Comparison of ENCODE assay signal across 26 cellular contexts in genomic region chr9:126809068-126809467, GRCh38. TPM values are rescaled to one million over a fixed set of nuclear protein-coding genes. Genes with fewer than 3 reads are reported as not detected.
A peak's percentile ranks its signal among the peaks of the same experiment; 100 is the strongest.
DNase-seq lines count a peak whose midpoint lies in the region; ATAC-seq, FAIRE-seq and TF ChIP-seq lines count a peak whose summit lies in the region.
"Had no signal": no experiment of that assay in that cellular context is flagged by ENCODE, and none has a peak within 500 bp of the region (broad histone marks: within the 10 kb centered on the region; RNA-seq: fewer than 3 reads in every experiment).

No MANE protein-coding gene starts in this region.

- H3K4me1 ChIP-seq in left ventricle myocardium inferior = peaks cover 93% of the 10 kb centered on the region

- peak overlapping the region; percentile 21 for H3K27ac Mint-ChIP-seq in T-helper 17 cell
- H3K27ac Mint-ChIP-seq: activated naive CD4-positive, alpha-beta T cell treated with anti-CD3 and anti-CD28 coated beads, Interleukin-2, amount 10 ng/mL, durations not matched to agents 7 days and 5 days; activated T-cell treated with anti-CD3 and anti-CD28 coated beads, Interleukin-2, amount 50 U/mL, for 72 hours; neural progenitor cell had no signal

- no peak for FAIRE-seq in D721Med (lab: Jason Lieb, UNC)
- FAIRE-seq: GM18507 had no signal

- peaks cover 8% of the 10 kb centered on the region for H3K36me3 Mint-ChIP-seq in T-helper 17 cell (ENCODE audit: low read depth)

- intact Hi-C loops in left ventricle myocardium inferior (cut with micrococcal nuclease) = no loop called here
- intact Hi-C loops in Right ventricle myocardium inferior (cut with DNase I) = no loop called here

- peaks cover 52% of the 10 kb centered on the region for H3K36me3 ChIP-seq in left ventricle myocardium inferior
- H3K36me3 ChIP-seq: colonic mucosa had no signal

- no peaks in the 10 kb centered on the region for H3K27me3 Mint-ChIP-seq in T-helper 17 cell

- peaks cover under 1% of the 10 kb centered on the region for H3K9me3 ChIP-seq in left ventricle myocardium inferior (replicated peaks)
- no peaks in the 10 kb centered on the region for H3K9me3 ChIP-seq in T-helper 17 cell (ENCODE audit: control insufficient read depth, low read length, poor library complexity, severe bottlenecking)
- H3K9me3 ChIP-seq: colonic mucosa, HAP-1, mucosa of descending colon had no signal

- TF ChIP-seq CTCF in left ventricle myocardium inferior (IDR thresholded peaks at IDR 0.05; ENCODE audit: borderline replicate concordance) (no peak), D721Med (IDR thresholded peaks at IDR 0.05; ENCODE audit: insufficient read depth, missing control alignments) (no peak)

- DNase-seq in left ventricle myocardium inferior (no peak), Right ventricle myocardium inferior (ENCODE audit: missing footprints) (no peak), T-helper 17 cell (no peak), fibroblast of the conjunctiva (ENCODE audit: low read depth) (peak; percentile 13), SKM-1 treated with dmso at 0.1 percent for 144 hours (lab: John Stamatoyannopoulos, UW; ENCODE audit: unreplicated experiment) (no peak), D721Med (ENCODE audit: insufficient read length, low spot score) (no peak), NCI-H1048 (lab: John Stamatoyannopoulos, UW) (no peak)
- DNase-seq: activated CD4-positive, alpha-beta T cell treated with anti-CD3 and anti-CD28 coated beads for 1 hour; activated naive CD4-positive, alpha-beta T cell treated with anti-CD3 and anti-CD28 coated beads, Interleukin-2, amount 10 ng/mL, durations not matched to agents 7 days and 5 days; activated T-cell treated with anti-CD3 and anti-CD28 coated beads, Interleukin-2, amount 50 U/mL, for 72 hours; colonic mucosa; EL; mucosa of descending colon; NCI-H1092 treated with DMSO at 0.1 percent for 48 hours; NCI-H510A treated with DMSO at 0.1 percent for 48 hours; NK-92 treated with Interleukin-12 subunit alpha and Interleukin-12 subunit beta, amount 100 ng/mL, for 24 hours; stimulated activated CD4-positive, alpha-beta T cell treated with anti-CD3 and anti-CD28 coated beads, Interleukin-12 subunit alpha, Interleukin-12 subunit beta, amount 100 ng/mL, for 4 hours; SW 1271 had no signal

- ATAC-seq in Right ventricle myocardium inferior (no peak), T-helper 17 cell (no peak), HG02588 (IDR thresholded peaks at IDR 0.05; ENCODE audit: unreplicated experiment) (no peak)
- ATAC-seq: activated T-cell treated with anti-CD3 and anti-CD28 coated beads, Interleukin-2, amount 50 U/mL, for 72 hours; foreskin keratinocyte; mucosa of descending colon had no signal

- H3K4me3 Mint-ChIP-seq in T-helper 17 cell = no peak overlapping the region
- H3K4me3 Mint-ChIP-seq: activated naive CD4-positive, alpha-beta T cell treated with anti-CD3 and anti-CD28 coated beads, Interleukin-2, amount 10 ng/mL, durations not matched to agents 7 days and 5 days; activated T-cell treated with anti-CD3 and anti-CD28 coated beads, Interleukin-2, amount 50 U/mL, for 72 hours; neural progenitor cell had no signal

- H3K27ac ChIP-seq in left ventricle myocardium inferior (replicated peaks) = peak overlapping the region; percentile 25
- H3K27ac ChIP-seq: BLaER1 treated with 17β-estradiol and CSF1 and Interleukin-3, amounts not matched to agents 10 nM and 100 nM; colonic mucosa; foreskin keratinocyte; hepatocyte; HL-60; neural progenitor cell had no signal

- no peaks in the 10 kb centered on the region for H3K27me3 ChIP-seq in left ventricle myocardium inferior (ENCODE audit: low read depth)
- H3K27me3 ChIP-seq: BLaER1 treated with 17β-estradiol and CSF1 and Interleukin-3, amounts not matched to agents 10 nM and 100 nM; colonic mucosa; foreskin keratinocyte; hepatocyte; neural progenitor cell had no signal

- H3K4me1 Mint-ChIP-seq in T-helper 17 cell = peaks cover 28% of the 10 kb centered on the region

- H3K4me3 ChIP-seq in left ventricle myocardium inferior = peak overlapping the region; percentile 77
- H3K4me3 ChIP-seq: BLaER1 treated with 17β-estradiol and CSF1 and Interleukin-3, amounts not matched to agents 10 nM and 100 nM; colonic mucosa; HAP-1; hepatocyte; mucosa of descending colon; neural progenitor cell had no signal

RNA-seq across cellular contexts. Expression of gene ZBTB43, which starts 4.2 kb away (rescaled TPM):
- total RNA-seq in left ventricle myocardium inferior (30.2 TPM), Right ventricle myocardium inferior (35.1 TPM), T-helper 17 cell (10 to 100 TPM; 36.8 to 52.0 TPM)

RNA-seq across cellular contexts. Expression of gene ZBTB34, which starts 51.4 kb away (rescaled TPM):
- total RNA-seq in left ventricle myocardium inferior (4.5 TPM), Right ventricle myocardium inferior (6.3 TPM), T-helper 17 cell (1 to 10 TPM; 5.0 to 8.2 TPM)
